11 cellular contexts compared by ENCODE assay signal in the genomic region with DNA sequence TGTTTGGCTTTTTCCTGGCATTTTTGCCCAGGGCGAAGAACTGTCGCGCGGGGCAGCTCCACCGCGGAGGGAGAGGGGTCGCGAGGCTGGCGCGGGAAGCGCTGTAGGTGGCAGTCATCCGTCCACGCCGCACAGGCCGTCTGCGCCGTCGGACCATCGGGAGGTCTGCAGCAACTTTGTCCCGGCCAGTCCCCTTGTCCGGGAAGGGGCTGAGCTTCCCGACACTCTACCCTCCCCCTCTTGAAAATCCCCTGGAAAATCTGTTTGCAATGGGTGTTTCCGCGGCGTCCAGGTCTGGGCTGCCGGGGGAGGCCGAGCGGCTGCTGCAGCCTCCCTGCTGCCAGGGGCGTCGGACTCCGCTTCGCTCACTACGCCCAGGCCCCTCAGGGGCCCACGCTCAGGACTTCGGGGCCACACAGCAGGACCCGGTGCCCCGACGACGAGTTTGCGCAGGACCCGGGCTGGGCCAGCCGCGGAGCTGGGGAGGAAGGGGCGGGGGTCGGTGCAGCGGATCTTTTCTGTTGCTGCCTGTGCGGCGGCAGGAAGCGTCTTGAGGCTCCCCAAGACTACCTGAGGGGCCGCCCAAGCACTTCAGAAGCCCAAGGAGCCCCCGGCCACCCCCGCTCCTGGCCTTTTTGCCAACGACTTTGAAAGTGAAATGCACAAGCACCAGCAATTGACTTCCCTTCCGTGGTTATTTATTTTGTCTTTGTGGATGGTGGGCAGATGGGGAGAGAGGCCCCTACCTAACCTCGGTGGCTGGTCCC. TPM values are rescaled to one million over a fixed set of nuclear protein-coding genes. Genes with fewer than 3 reads are reported as not detected.
DNase-seq lines count a peak whose midpoint lies in the region; ATAC-seq, FAIRE-seq and TF ChIP-seq lines count a peak whose summit lies in the region.
"Had no signal": no experiment of that assay in that cellular context is flagged by ENCODE, and none has a peak within 500 bp of the region (broad histone marks: within the 10 kb centered on the region; RNA-seq: fewer than 3 reads in every experiment).

No MANE protein-coding gene starts in this region.

- TF ChIP-seq RAD21 in HepG2 (CRISPR knock-in tag; IDR thresholded peaks at IDR 0.05), result no peak

- H2AFZ ChIP-seq in HepG2 (ENCODE audit: low read length), result no peak overlapping the region

- TF ChIP-seq EP300 in HepG2 (IDR thresholded peaks at IDR 0.05; ENCODE audit: low read depth in 2 of 2, low read length in 2 of 2) (no peak), HepG2 (CRISPR knock-in tag; IDR thresholded peaks at IDR 0.05; ENCODE audit: borderline replicate concordance) (no peak; the same call in 1 of the 2 replicates)

- H3K27ac ChIP-seq in right cardiac atrium (ENCODE audit: low read length) (no peak overlapping the region), HepG2 (ENCODE audit: extremely low read length, insufficient read depth, low read length) (no peak overlapping the region)

- in situ Hi-C loops in HepG2 (cut with HindIII; ENCODE audit: extremely low pct_ligation_motif_present, low pct_unique_long_range_greater_than_20kb), result loop anchor here (5.0 kb wide), 1 partner anchor 86 kb away; no protein-coding TSS in a partner anchor
- in situ Hi-C loops in KBM-7 (cut with MboI; ENCODE audit: low pct_unique_long_range_greater_than_20kb, low sequenced_read_pairs), result no loop called here

- H3K27me3 ChIP-seq in right cardiac atrium (ENCODE audit: control insufficient read depth, insufficient read depth) (no peaks in the 10 kb centered on the region), HepG2 (ENCODE audit: control insufficient read depth in 1 of 2, insufficient read depth in 2 of 2, low read length in 2 of 2) (no peaks in the 10 kb centered on the region; a peak in 1 of 5 replicates)

- H3K27me3 Mint-ChIP-seq in activated CD8-positive, alpha-beta memory T cell treated with anti-CD3 and anti-CD28 coated beads, Interleukin-2, amount 10 ng/mL, durations not matched to agents 7 days and 5 days, result peaks cover 52% of the 10 kb centered on the region

- WGBS in right cardiac atrium, result 3% methylated on average over 55 of the region's 55 CpGs
- 71% methylated on average over 48 of the region's 55 CpGs for WGBS in HepG2 (ENCODE audit: low lambda C conversion rate)

- intact Hi-C loops in right cardiac atrium (cut with DNase I) (loop anchor here in 2 of 4 donors (5.0 kb wide), 2 partner anchors 34 to 151 kb away; no protein-coding TSS in a partner anchor), left ventricle myocardium superior (cut with micrococcal nuclease) (no loop called here), HepG2 (cut with micrococcal nuclease; ENCODE audit: unreplicated experiment) (no loop called here)

- peak; percentile 21 to 68 (median 56) for DNase-seq in right cardiac atrium
- DNase-seq in left ventricle myocardium superior, result no peak
- DNase-seq in activated CD8-positive, alpha-beta memory T cell treated with anti-CD3 and anti-CD28 coated beads, Interleukin-2, amount 10 ng/mL, durations not matched to agents 7 days and 5 days, result no peak
- DNase-seq in HepG2 (ENCODE audit: low spot score), result no peak
- no peak for DNase-seq in NCI-H2171 treated with DMSO at 0.1 percent for 48 hours (lab: John Stamatoyannopoulos, UW)
- DNase-seq in KBM-7, result no peak
- DNase-seq in NCI-H1436 (lab: John Stamatoyannopoulos, UW), result no peak
- DNase-seq: NCI-H1417 treated with DMSO at 0.1 percent for 48 hours had no signal

- H3K27ac Mint-ChIP-seq in activated CD8-positive, alpha-beta memory T cell treated with anti-CD3 and anti-CD28 coated beads, Interleukin-2, amount 10 ng/mL, durations not matched to agents 7 days and 5 days, result peak overlapping the region; percentile 43

- H3K4me3 Mint-ChIP-seq in activated CD8-positive, alpha-beta memory T cell treated with anti-CD3 and anti-CD28 coated beads, Interleukin-2, amount 10 ng/mL, durations not matched to agents 7 days and 5 days, result no peak overlapping the region

- no peak for ATAC-seq in right cardiac atrium
- ATAC-seq in left ventricle myocardium superior, result no peak
- no peak for ATAC-seq in activated CD8-positive, alpha-beta memory T cell treated with anti-CD3 and anti-CD28 coated beads, Interleukin-2, amount 10 ng/mL, durations not matched to agents 7 days and 5 days
- ATAC-seq in HepG2, result no peak
- no peak for ATAC-seq in GM21360 (IDR thresholded peaks at IDR 0.05; ENCODE audit: unreplicated experiment)
- ATAC-seq: HCT116 had no signal

- H4K20me1 ChIP-seq in HepG2 (ENCODE audit: insufficient read depth, low read length), result peaks cover 21% of the 10 kb centered on the region

- H3K4me1 ChIP-seq in right cardiac atrium (ENCODE audit: control insufficient read depth, insufficient read depth, low read length) (peaks cover 7% of the 10 kb centered on the region), HepG2 (ENCODE audit: insufficient read depth, low read length) (peaks cover 66% of the 10 kb centered on the region)

- TF ChIP-seq CTCF in HepG2 (CRISPR knock-in tag; IDR thresholded peaks at IDR 0.05), result no peak

- 0 out of 2 replicates have a peak overlapping the region, but pooled peaks have one; percentile 18 for H3K4me2 ChIP-seq in HepG2 (ENCODE audit: low read depth, low read length)

- no peak for TF ChIP-seq POLR2A in HepG2 (IDR thresholded peaks at IDR 0.05; ENCODE audit: insufficient read depth in 1 of 2, low read depth in 2 of 2, low read length in 2 of 2)

- H3K4me3 ChIP-seq in right cardiac atrium (ENCODE audit: low read length) (no peak overlapping the region), HepG2 (replicated peaks in 1 of 3; ENCODE audit: insufficient read depth in 1 of 3, low read depth in 2 of 3, low read length in 3 of 3) (no peak overlapping the region; a peak in 1 of 6 replicates)

- H3K9me3 Mint-ChIP-seq in activated CD8-positive, alpha-beta memory T cell treated with anti-CD3 and anti-CD28 coated beads, Interleukin-2, amount 10 ng/mL, durations not matched to agents 7 days and 5 days (ENCODE audit: low read depth), result no peaks in the 10 kb centered on the region

- peaks cover 27% of the 10 kb centered on the region for H3K4me1 Mint-ChIP-seq in activated CD8-positive, alpha-beta memory T cell treated with anti-CD3 and anti-CD28 coated beads, Interleukin-2, amount 10 ng/mL, durations not matched to agents 7 days and 5 days

- H3K36me3 Mint-ChIP-seq in activated CD8-positive, alpha-beta memory T cell treated with anti-CD3 and anti-CD28 coated beads, Interleukin-2, amount 10 ng/mL, durations not matched to agents 7 days and 5 days, result peaks cover 10% of the 10 kb centered on the region

- FAIRE-seq in HepG2 (lab: Jason Lieb, UNC), result no peak
- FAIRE-seq: RCC 7860 had no signal

- POLR2A ChIA-PET in HepG2 (lab: Yijun Ruan, JAX), result interaction anchor here (0.7 to 9.7 kb wide), 9 partner anchors 8 to 149 kb away, joined by 3 to 333 read pairs (median 4); a partner anchor contains a TSS

- H3K9me3 ChIP-seq in right cardiac atrium (ENCODE audit: control insufficient read depth, low read length) (no peaks in the 10 kb centered on the region), HepG2 (ENCODE audit: low read length) (no peaks in the 10 kb centered on the region)

- peaks cover 21% of the 10 kb centered on the region for H3K79me2 ChIP-seq in HepG2 (ENCODE audit: insufficient read depth, low read length)

- CTCF ChIA-PET in activated CD8-positive, alpha-beta memory T cell treated with anti-CD3 and anti-CD28 coated beads, Interleukin-2, amount 10 ng/mL, durations not matched to agents 7 days and 5 days (lab: Charles Lee), result interaction anchor here (0.9 to 4.0 kb wide), 16 partner anchors 10 to 260 kb away, joined by 3 to 44 read pairs (median 6); a partner anchor contains a TSS
- CTCF ChIA-PET in HepG2 (lab: Yijun Ruan, JAX; ENCODE audit: low intra/inter-chr PET ratio, low total read pairs), result no interaction called here

- peaks cover 0 to 5% of the 10 kb centered on the region in 2 experiments; a peak in 3 of 5 replicates for H3K36me3 ChIP-seq in HepG2 (replicated peaks in 1 of 2; ENCODE audit: control insufficient read depth in 1 of 2, insufficient read depth in 2 of 2, low read length in 2 of 2)

- no TSS peak for BruUV-seq in HepG2 (replicated peaks; lab: Mats Ljungman, UMichigan)

- H3K9ac ChIP-seq in HepG2 (ENCODE audit: insufficient read depth, low read depth, low read length), result no peak overlapping the region

RNA-seq across cellular contexts. Expression of a gene that starts 2.3 kb away (rescaled TPM):
- 10 to 100 TPM; 26.9 to 32.6 (median 30.3) TPM for total RNA-seq in right cardiac atrium
- polyA plus RNA-seq in right cardiac atrium, result 19.8 TPM
- 27.4 TPM for total RNA-seq in left ventricle myocardium superior
- 10 to 100 TPM; 28.3 to 36.7 TPM for total RNA-seq in activated CD8-positive, alpha-beta memory T cell treated with anti-CD3 and anti-CD28 coated beads, Interleukin-2, amount 10 ng/mL, durations not matched to agents 7 days and 5 days
- total RNA-seq in HepG2 (2016; rRNA removed; fragmentation: Illumina TruSeq; extraction: Trizol), result 17.1 and 25.8 TPM in 2 replicates
- 4.7 and 4.8 TPM in 2 replicates for total RNA-seq in HepG2 (2016; cell fraction: cytosol; rRNA removed; fragmentation: Illumina TruSeq; extraction: Trizol; ENCODE audit: low read depth)
- 17.7 and 25.2 TPM in 2 replicates for total RNA-seq in HepG2 (2016; cell fraction: insoluble cytoplasmic fraction; rRNA removed; fragmentation: Illumina TruSeq; extraction: Trizol)
- total RNA-seq in HepG2 (2016; cell fraction: membrane; rRNA removed; fragmentation: Illumina TruSeq; extraction: Trizol), result 13.9 and 15.1 TPM in 2 replicates
- 18.5 and 22.8 TPM in 2 replicates for total RNA-seq in HepG2 (2016; cell fraction: nucleus; rRNA removed; fragmentation: Illumina TruSeq; extraction: Trizol)
- 50.8 and 61.1 TPM in 2 replicates for polyA plus RNA-seq in HepG2 (2011; rRNA removed)
- 31.1 and 45.6 TPM in 2 replicates for polyA plus RNA-seq in HepG2 (2011; cell fraction: cytosol; rRNA removed)
- 117 and 122 TPM in 2 replicates for polyA plus RNA-seq in HepG2 (2011; cell fraction: nucleus; rRNA removed)
- 27.9 and 32.4 TPM in 2 replicates for polyA plus RNA-seq in HepG2 (2012)
- polyA plus RNA-seq in HepG2 (2016; cell fraction: cytosol; fragmentation: Illumina TruSeq; extraction: Trizol; ENCODE audit: low read depth), result 3.7 and 4.2 TPM in 2 replicates
- 29.4 and 33.0 TPM in 2 replicates for polyA plus RNA-seq in HepG2 (2016; cell fraction: insoluble cytoplasmic fraction; fragmentation: Illumina TruSeq; extraction: Trizol; ENCODE audit: low read depth)
- polyA plus RNA-seq in HepG2 (2016; cell fraction: membrane; fragmentation: Illumina TruSeq; extraction: Trizol; ENCODE audit: low read depth), result 11.7 and 12.5 TPM in 2 replicates
- 60.4 and 60.8 TPM in 2 replicates for polyA plus RNA-seq in HepG2 (2016; cell fraction: nucleus; fragmentation: Illumina TruSeq; extraction: Trizol; ENCODE audit: insufficient read depth, low read depth)
- 17.1 and 51.0 TPM in 2 replicates for polyA minus RNA-seq in HepG2 (2011; rRNA and poly(A)+ RNA removed; ENCODE audit: low replicate concordance)
- 33.1 and 38.6 TPM in 2 replicates for polyA minus RNA-seq in HepG2 (2011; cell fraction: cytosol; rRNA and poly(A)+ RNA removed)
- polyA minus RNA-seq in HepG2 (2011; cell fraction: nucleus; rRNA and poly(A)+ RNA removed), result 17.8 and 25.2 TPM in 2 replicates

RNA-seq across cellular contexts. Expression of a gene that starts 44.7 kb away (rescaled TPM):
- 1 to 10 TPM; 2.4 to 7.3 (median 5.5) TPM for total RNA-seq in right cardiac atrium
- polyA plus RNA-seq in right cardiac atrium, result 3.8 TPM
- total RNA-seq in left ventricle myocardium superior, result 8.2 TPM
- 1 to 10 TPM; 6.8 to 8.6 TPM for total RNA-seq in activated CD8-positive, alpha-beta memory T cell treated with anti-CD3 and anti-CD28 coated beads, Interleukin-2, amount 10 ng/mL, durations not matched to agents 7 days and 5 days
- 12.0 and 12.6 TPM in 2 replicates for total RNA-seq in HepG2 (2016; rRNA removed; fragmentation: Illumina TruSeq; extraction: Trizol)
- total RNA-seq in HepG2 (2016; cell fraction: cytosol; rRNA removed; fragmentation: Illumina TruSeq; extraction: Trizol; ENCODE audit: low read depth), result 1.3 and 2.4 TPM in 2 replicates
- total RNA-seq in HepG2 (2016; cell fraction: insoluble cytoplasmic fraction; rRNA removed; fragmentation: Illumina TruSeq; extraction: Trizol), result 12.8 and 13.5 TPM in 2 replicates
- total RNA-seq in HepG2 (2016; cell fraction: membrane; rRNA removed; fragmentation: Illumina TruSeq; extraction: Trizol), result 4.8 and 5.6 TPM in 2 replicates
- 5.7 and 8.6 TPM in 2 replicates for total RNA-seq in HepG2 (2016; cell fraction: nucleus; rRNA removed; fragmentation: Illumina TruSeq; extraction: Trizol)
- 0.34 and 0.76 TPM in 2 replicates for polyA plus RNA-seq in HepG2 (2011; rRNA removed)
- 0.72 and 0.99 TPM in 2 replicates for polyA plus RNA-seq in HepG2 (2011; cell fraction: cytosol; rRNA removed)
- polyA plus RNA-seq in HepG2 (2011; cell fraction: nucleus; rRNA removed), result 3.4 and 5.0 TPM in 2 replicates
- polyA plus RNA-seq in HepG2 (2012), result 7.4 and 7.7 TPM in 2 replicates
- 0.54 and 0.80 TPM in 2 replicates for polyA plus RNA-seq in HepG2 (2016; cell fraction: cytosol; fragmentation: Illumina TruSeq; extraction: Trizol; ENCODE audit: low read depth)
- polyA plus RNA-seq in HepG2 (2016; cell fraction: insoluble cytoplasmic fraction; fragmentation: Illumina TruSeq; extraction: Trizol; ENCODE audit: low read depth), result 10.9 and 11.0 TPM in 2 replicates
- 1.4 TPM in 2 replicates for polyA plus RNA-seq in HepG2 (2016; cell fraction: membrane; fragmentation: Illumina TruSeq; extraction: Trizol; ENCODE audit: low read depth)
- 15.7 and 18.7 TPM in 2 replicates for polyA plus RNA-seq in HepG2 (2016; cell fraction: nucleus; fragmentation: Illumina TruSeq; extraction: Trizol; ENCODE audit: insufficient read depth, low read depth)
- polyA minus RNA-seq in HepG2 (2011; rRNA and poly(A)+ RNA removed; ENCODE audit: low replicate concordance), result 1.2 and 1.6 TPM in 2 replicates
- 1.8 and 1.9 TPM in 2 replicates for polyA minus RNA-seq in HepG2 (2011; cell fraction: cytosol; rRNA and poly(A)+ RNA removed)
- polyA minus RNA-seq in HepG2 (2011; cell fraction: nucleus; rRNA and poly(A)+ RNA removed), result 0.77 and 0.87 TPM in 2 replicates

Comparison
In these comparisons a context has a peak if more than half of its experiments do, and no peak if none do; other contexts are left out.
1. DNase-seq: peak in right cardiac atrium (3 of 3); none in left ventricle myocardium superior (single experiment), activated CD8-positive, alpha-beta memory T cell treated with anti-CD3 and anti-CD28 coated beads, Interleukin-2, amount 10 ng/mL, durations not matched to agents 7 days and 5 days (single experiment), HepG2 (single experiment), NCI-H2171 treated with DMSO at 0.1 percent for 48 hours (single experiment), KBM-7 (single experiment) and NCI-H1436 (single experiment).